ENCODE assay signal across 1 cellular context in genomic region chr7:36625247-36625646, GRCh38.
TF ChIP-seq lines count a peak whose summit lies in the region.

No MANE protein-coding gene starts in this region.

TF ChIP-seq in GM23338, 12 proteins besides CTCF, POLR2A, EP300 and RAD21 (continued from another document):
- TF ChIP-seq ZNF462 (CRISPR knock-in tag; IDR thresholded peaks at IDR 0.05) (no peak), JUNB (IDR thresholded peaks at IDR 0.05; ENCODE audit: unreplicated experiment) (no peak)
